In genomic region chr7:84901366-84901765, GRCh38 we compare ENCODE assay signal across 11 cellular contexts.
"Had no signal": no experiment of that assay in that cellular context is flagged by ENCODE, and none has a peak within 500 bp of the region (broad histone marks: within the 10 kb centered on the region; RNA-seq: fewer than 3 reads in every experiment).

No MANE protein-coding gene starts in this region.

- ATAC-seq: GM23338, HCT116 had no signal

- H3K9ac ChIP-seq: GM23248 had no signal

- H3K9me3 ChIP-seq: HAP-1 had no signal

- H3K36me3 ChIP-seq: HAP-1 had no signal

- H3K27ac ChIP-seq: GM23248 had no signal

- H3K4me3 ChIP-seq: GM23248, GM23338, HAP-1 had no signal

- H2AFZ ChIP-seq: GM23248, GM23338 had no signal

- DNase-seq: GM23248, GOT3, H7, H9, HCEC 1CT, HFFc6 had no signal

- H3K4me2 ChIP-seq: GM23338 had no signal

- H3K4me1 ChIP-seq: HAP-1 had no signal

- FAIRE-seq: H1, H54 had no signal
